In the genomic region with DNA sequence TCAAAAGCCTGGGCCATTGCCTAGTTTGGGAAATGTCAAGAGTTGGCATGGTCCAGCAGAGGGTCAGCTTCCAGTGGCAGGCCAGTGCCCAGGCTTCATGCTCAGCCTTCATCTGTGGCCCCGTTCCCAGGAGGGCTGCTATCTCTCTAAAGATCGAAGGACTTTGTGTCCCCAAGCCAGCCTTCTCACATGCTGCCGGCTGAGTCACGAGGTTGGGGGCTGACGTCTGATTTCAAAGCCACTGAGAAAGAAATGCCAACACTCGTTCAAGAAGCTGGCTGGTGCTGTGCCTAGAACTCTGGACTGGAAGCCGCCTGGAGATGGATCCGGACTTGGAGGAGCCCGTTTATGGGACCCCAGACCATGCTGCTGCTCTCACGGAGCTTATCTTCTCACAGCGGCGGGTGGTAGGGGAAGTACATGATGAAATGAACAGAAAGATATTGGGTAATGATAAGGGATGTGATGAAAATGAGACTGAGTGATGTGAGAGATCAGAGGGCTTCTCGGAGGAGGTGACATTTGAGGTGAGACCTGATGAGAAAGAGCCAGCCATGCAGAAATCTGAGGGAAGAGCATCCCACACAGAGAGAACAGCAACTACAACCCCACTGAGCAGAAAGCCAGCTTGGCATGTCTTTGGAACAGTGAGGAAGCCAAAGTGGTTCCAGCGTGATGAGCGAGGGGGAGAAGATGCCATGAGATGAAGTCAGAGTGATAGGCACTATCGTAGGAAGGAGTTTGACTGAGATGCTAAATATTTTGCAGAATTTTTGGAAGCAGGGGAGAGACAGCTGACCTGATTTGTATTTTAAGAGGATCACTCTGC, we compare ENCODE assay signal across 11 cellular contexts. TPM values are rescaled to one million over a fixed set of nuclear protein-coding genes. Genes with fewer than 3 reads are reported as not detected.
DNase-seq lines count a peak whose midpoint lies in the region; ATAC-seq and TF ChIP-seq lines count a peak whose summit lies in the region.
"Had no signal": no experiment of that assay in that cellular context is flagged by ENCODE, and none has a peak within 500 bp of the region (broad histone marks: within the 10 kb centered on the region; RNA-seq: fewer than 3 reads in every experiment).

No MANE protein-coding gene starts in this region.

- no peak overlapping the region for H3K4me3 Mint-ChIP-seq in stimulated activated naive CD8-positive, alpha-beta T cell treated with anti-CD3 and anti-CD28 coated beads, Interleukin-15, amount 100 ng/mL, for 72 hours
- no peak overlapping the region for H3K4me3 Mint-ChIP-seq in activated CD4-positive, alpha-beta memory T cell treated with anti-CD3 and anti-CD28 coated beads for 36 hours
- H3K4me3 Mint-ChIP-seq: activated T-cell treated with anti-CD3 and anti-CD28 coated beads, Interleukin-2, amount 50 U/mL, for 4 hours; naive B cell had no signal

- H3K9me3 ChIP-seq in thyroid gland: no peaks in the 10 kb centered on the region

- TF ChIP-seq POLR2A in thyroid gland (IDR thresholded peaks at IDR 0.05): peak in 1 of 2 donors; percentile 79

- DNase-seq in OCI-M1 (lab: John Stamatoyannopoulos, UW): peak; percentile 26
- DNase-seq in fibroblast of pulmonary artery (ENCODE audit: low read depth): peak; percentile 40
- DNase-seq in middle frontal gyrus (ENCODE audit: extremely low spot score, low spot score): peak; percentile 75
- peak; percentile 98 for DNase-seq in thyroid gland
- DNase-seq in stimulated activated naive CD8-positive, alpha-beta T cell treated with anti-CD3 and anti-CD28 coated beads, Interleukin-15, amount 100 ng/mL, for 72 hours: no peak
- DNase-seq in activated CD4-positive, alpha-beta memory T cell treated with anti-CD3 and anti-CD28 coated beads for 36 hours: no peak
- DNase-seq: activated T-cell treated with anti-CD3 and anti-CD28 coated beads, Interleukin-2, amount 50 U/mL, for 4 hours; naive B cell; NCI-H1436 treated with DMSO at 0.1 percent for 48 hours had no signal

- peaks cover 0 to 4% of the 10 kb centered on the region in 2 donors for H3K9me3 Mint-ChIP-seq in stimulated activated naive CD8-positive, alpha-beta T cell treated with anti-CD3 and anti-CD28 coated beads, Interleukin-15, amount 100 ng/mL, for 72 hours
- peaks cover 10% of the 10 kb centered on the region for H3K9me3 Mint-ChIP-seq in activated CD4-positive, alpha-beta memory T cell treated with anti-CD3 and anti-CD28 coated beads for 36 hours

- intact Hi-C loops in thyroid gland (cut with DNase I): no loop called here
- intact Hi-C loops in activated CD4-positive, alpha-beta memory T cell treated with anti-CD3 and anti-CD28 coated beads for 36 hours (cut with micrococcal nuclease): no loop called here

- no peaks in the 10 kb centered on the region for H3K4me1 Mint-ChIP-seq in stimulated activated naive CD8-positive, alpha-beta T cell treated with anti-CD3 and anti-CD28 coated beads, Interleukin-15, amount 100 ng/mL, for 72 hours
- H3K4me1 Mint-ChIP-seq in activated CD4-positive, alpha-beta memory T cell treated with anti-CD3 and anti-CD28 coated beads for 36 hours (ENCODE audit: low read depth): no peaks in the 10 kb centered on the region

- peak overlapping the region; percentile 84 to 94 (median 84) for H3K27ac ChIP-seq in thyroid gland

- H3K4me3 ChIP-seq in fibroblast of pulmonary artery (replicated peaks; ENCODE audit: low read depth, low read length): no peak overlapping the region
- H3K4me3 ChIP-seq in thyroid gland (replicated peaks in 1 of 3): no peak overlapping the region

- POLR2A ChIA-PET in activated CD4-positive, alpha-beta memory T cell treated with anti-CD3 and anti-CD28 coated beads for 36 hours (lab: Charles Lee): no interaction called here

- no peaks in the 10 kb centered on the region for H3K27me3 ChIP-seq in thyroid gland

- H3K4me1 ChIP-seq in thyroid gland: peaks cover 33 to 47% of the 10 kb centered on the region in 2 donors

- no peak for ATAC-seq in stimulated activated naive CD8-positive, alpha-beta T cell treated with anti-CD3 and anti-CD28 coated beads, Interleukin-15, amount 100 ng/mL, for 72 hours
- ATAC-seq in GM21526 (IDR thresholded peaks at IDR 0.05; ENCODE audit: low FRiP score, unreplicated experiment) (no peak), GM19324 (IDR thresholded peaks at IDR 0.05; ENCODE audit: low FRiP score, unreplicated experiment) (no peak)

- CTCF ChIA-PET in activated CD4-positive, alpha-beta memory T cell treated with anti-CD3 and anti-CD28 coated beads for 36 hours (lab: Charles Lee): no interaction called here

- TF ChIP-seq CTCF in fibroblast of pulmonary artery (IDR thresholded peaks at IDR 0.05; ENCODE audit: low read length, missing control alignments): no peak
- TF ChIP-seq CTCF in thyroid gland (IDR thresholded peaks at IDR 0.05): no peak

- no peaks in the 10 kb centered on the region for H3K36me3 ChIP-seq in thyroid gland

- H3K36me3 Mint-ChIP-seq in activated CD4-positive, alpha-beta memory T cell treated with anti-CD3 and anti-CD28 coated beads for 36 hours: no peaks in the 10 kb centered on the region

- no peaks in the 10 kb centered on the region for H3K27me3 Mint-ChIP-seq in stimulated activated naive CD8-positive, alpha-beta T cell treated with anti-CD3 and anti-CD28 coated beads, Interleukin-15, amount 100 ng/mL, for 72 hours
- peaks cover 6% of the 10 kb centered on the region for H3K27me3 Mint-ChIP-seq in activated CD4-positive, alpha-beta memory T cell treated with anti-CD3 and anti-CD28 coated beads for 36 hours

- H3K27ac Mint-ChIP-seq in stimulated activated naive CD8-positive, alpha-beta T cell treated with anti-CD3 and anti-CD28 coated beads, Interleukin-15, amount 100 ng/mL, for 72 hours: no peak overlapping the region
- H3K27ac Mint-ChIP-seq in activated CD4-positive, alpha-beta memory T cell treated with anti-CD3 and anti-CD28 coated beads for 36 hours: no peak overlapping the region
- H3K27ac Mint-ChIP-seq: naive B cell had no signal

- 52 to 59% methylated on average over 13 to 16 of the region's 16 CpGs for WGBS in thyroid gland, 2 donors

RNA-seq across cellular contexts. Expression of gene BOD1, which starts 54.9 kb away (rescaled TPM):
- 10 to 100 TPM; 62.4 to 86.0 (median 74.7) TPM for total RNA-seq in thyroid gland
- 10 to 100 TPM; 23.9 to 28.6 TPM for total RNA-seq in activated CD4-positive, alpha-beta memory T cell treated with anti-CD3 and anti-CD28 coated beads for 36 hours

Comparison
In these comparisons a context has a peak if more than half of its experiments do, and no peak if none do; other contexts are left out.
1. DNase-seq: peak in OCI-M1 (single experiment), fibroblast of pulmonary artery (single experiment), middle frontal gyrus (single experiment) and thyroid gland (2 of 2); none in stimulated activated naive CD8-positive, alpha-beta T cell treated with anti-CD3 and anti-CD28 coated beads, Interleukin-15, amount 100 ng/mL, for 72 hours (0 of 2) and activated CD4-positive, alpha-beta memory T cell treated with anti-CD3 and anti-CD28 coated beads for 36 hours (single experiment).